ENCODE assay signal across 1 cellular context in genomic region chr12:114835031-114835430, GRCh38.
TF ChIP-seq lines count a peak whose summit lies in the region.

No MANE protein-coding gene starts in this region.

TF ChIP-seq in IMR-90, 13 proteins besides CTCF, POLR2A, EP300 and RAD21 (continued from another document):
- TF ChIP-seq RFX5 (IDR thresholded peaks at IDR 0.05; ENCODE audit: low read depth, low read length): no peak
